In the genomic region with DNA sequence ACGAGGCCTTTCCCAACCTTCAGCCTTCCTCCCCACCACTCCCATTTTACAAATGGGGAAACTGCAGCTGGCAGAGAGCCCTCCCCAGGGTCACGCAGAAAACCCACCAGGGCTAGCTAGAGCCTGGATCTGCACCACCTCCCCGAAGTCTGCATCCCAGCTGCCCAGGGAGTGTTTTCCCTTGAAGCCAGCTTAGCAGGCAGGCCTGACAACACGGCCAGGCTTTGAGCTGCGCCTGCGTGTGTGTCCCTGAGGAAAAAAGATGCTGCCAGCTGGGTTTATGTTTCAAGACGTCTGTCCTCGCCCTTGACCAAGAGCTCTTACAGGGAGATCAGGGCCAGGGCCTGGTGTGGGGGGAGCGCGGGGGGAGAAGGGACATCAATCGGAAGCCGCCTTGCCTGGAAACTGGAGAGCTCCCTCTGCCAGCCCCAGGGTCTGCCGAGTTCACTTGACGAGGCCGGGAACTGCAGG, we compare ENCODE assay signal across 15 cellular contexts. TPM values are rescaled to one million over a fixed set of nuclear protein-coding genes. Genes with fewer than 3 reads are reported as not detected.
A peak's percentile ranks its signal among the peaks of the same experiment; 100 is the strongest.
DNase-seq lines count a peak whose midpoint lies in the region; ATAC-seq and TF ChIP-seq lines count a peak whose summit lies in the region.
"Had no signal": no experiment of that assay in that cellular context is flagged by ENCODE, and none has a peak within 500 bp of the region (broad histone marks: within the 10 kb centered on the region; RNA-seq: fewer than 3 reads in every experiment).

No MANE protein-coding gene starts in this region.

- peak overlapping the region in 1 of 2 donors; percentile 38 for H3K27ac Mint-ChIP-seq in stimulated activated naive CD8-positive, alpha-beta T cell treated with anti-CD3 and anti-CD28 coated beads, Interleukin-15, amount 100 ng/mL, for 72 hours
- H3K27ac Mint-ChIP-seq: stimulated activated naive CD8-positive, alpha-beta T cell treated with anti-CD3 and anti-CD28 coated beads, Interleukin-15, Interleukin-2, amounts not matched to agents 100 ng/mL and 50 ng/mL, for 24 hours had no signal

- H3K27me3 ChIP-seq in BE2C, result no peaks in the 10 kb centered on the region
- no peaks in the 10 kb centered on the region for H3K27me3 ChIP-seq in left ventricle myocardium inferior (ENCODE audit: low read depth)
- H3K27me3 ChIP-seq in ovary, result no peaks in the 10 kb centered on the region

- no peak for ATAC-seq in stimulated activated naive CD8-positive, alpha-beta T cell treated with anti-CD3 and anti-CD28 coated beads, Interleukin-15, amount 100 ng/mL, for 72 hours
- no peak for ATAC-seq in GM21423 (IDR thresholded peaks at IDR 0.05; ENCODE audit: unreplicated experiment)

- TF ChIP-seq EP300 in ovary (IDR thresholded peaks at IDR 0.05), result no peak

- no peaks in the 10 kb centered on the region for H3K36me3 ChIP-seq in BE2C
- peaks cover 1% of the 10 kb centered on the region for H3K36me3 ChIP-seq in left ventricle myocardium inferior
- H3K36me3 ChIP-seq in ovary, result no peaks in the 10 kb centered on the region

- in situ Hi-C loops in astrocyte of the spinal cord (cut with HindIII; ENCODE audit: low sequenced_read_pairs), result no loop called here

- H3K9me3 ChIP-seq in BE2C, result no peaks in the 10 kb centered on the region
- no peaks in the 10 kb centered on the region for H3K9me3 ChIP-seq in left ventricle myocardium inferior (replicated peaks)
- H3K9me3 ChIP-seq in ovary, result no peaks in the 10 kb centered on the region

- no peaks in the 10 kb centered on the region for H3K9me3 Mint-ChIP-seq in stimulated activated naive CD8-positive, alpha-beta T cell treated with anti-CD3 and anti-CD28 coated beads, Interleukin-15, amount 100 ng/mL, for 72 hours
- H3K9me3 Mint-ChIP-seq: stimulated activated naive CD8-positive, alpha-beta T cell treated with anti-CD3 and anti-CD28 coated beads, Interleukin-15, Interleukin-2, amounts not matched to agents 100 ng/mL and 50 ng/mL, for 24 hours had no signal

- H3K27ac ChIP-seq in left ventricle myocardium inferior (replicated peaks) (peak overlapping the region; percentile 72), ovary (peak overlapping the region; percentile 54 to 89)

- H3K4me3 ChIP-seq in BE2C (ENCODE audit: low read depth, low read length), result no peak overlapping the region
- no peak overlapping the region for H3K4me3 ChIP-seq in astrocyte of the spinal cord (ENCODE audit: low read depth, low read length)
- no peak overlapping the region for H3K4me3 ChIP-seq in left ventricle myocardium inferior
- H3K4me3 ChIP-seq in ovary, result no peak overlapping the region

- TF ChIP-seq POLR2A in ovary (IDR thresholded peaks at IDR 0.05), result no peak

- H3K27me3 Mint-ChIP-seq in stimulated activated naive CD8-positive, alpha-beta T cell treated with anti-CD3 and anti-CD28 coated beads, Interleukin-15, amount 100 ng/mL, for 72 hours, result no peaks in the 10 kb centered on the region
- H3K27me3 Mint-ChIP-seq: stimulated activated naive CD8-positive, alpha-beta T cell treated with anti-CD3 and anti-CD28 coated beads, Interleukin-15, Interleukin-2, amounts not matched to agents 100 ng/mL and 50 ng/mL, for 24 hours had no signal

- intact Hi-C loops in left ventricle myocardium inferior (cut with micrococcal nuclease) (no loop called here), ovary (cut with DNase I) (no loop called here)

- TF ChIP-seq CTCF in BE2C (IDR thresholded peaks at IDR 0.05; ENCODE audit: low read depth, low read length), result no peak
- no peak for TF ChIP-seq CTCF in astrocyte of the spinal cord (IDR thresholded peaks at IDR 0.05; ENCODE audit: low read depth, low read length)
- TF ChIP-seq CTCF in left ventricle myocardium inferior (IDR thresholded peaks at IDR 0.05; ENCODE audit: borderline replicate concordance), result no peak
- no peak for TF ChIP-seq CTCF in ovary (IDR thresholded peaks at IDR 0.05)

- 3 to 21% (median 12%) methylated on average over 15 of the region's 15 CpGs for WGBS in ovary, 3 donors

- H3K4me1 ChIP-seq in BE2C, result peaks cover 27% of the 10 kb centered on the region
- H3K4me1 ChIP-seq in left ventricle myocardium inferior, result peaks cover 45% of the 10 kb centered on the region
- H3K4me1 ChIP-seq in ovary (ENCODE audit: insufficient read depth), result peaks cover 28% of the 10 kb centered on the region

- DNase-seq in BE2C (peak; percentile 78), astrocyte of the spinal cord (ENCODE audit: low read depth, low spot score) (peak; percentile 3), left ventricle myocardium inferior (peak; percentile 40), ovary (peak; percentile 85 to 93 (median 90)), 8988T (no peak), NCI-H1105 (lab: John Stamatoyannopoulos, UW) (no peak)
- no peak for DNase-seq in stimulated activated naive CD8-positive, alpha-beta T cell treated with anti-CD3 and anti-CD28 coated beads, Interleukin-15, amount 100 ng/mL, for 72 hours
- DNase-seq: activated CD4-positive, alpha-beta T cell treated with anti-CD3 and anti-CD28 coated beads for 48 hours; activated gamma-delta T cell treated with Interleukin-2 at 50 U/mL for 16 hours; cortex of kidney; hippocampal formation; NCI-H226; stimulated activated CD4-positive, alpha-beta T cell treated with anti-CD3 and anti-CD28 coated beads, Interleukin-1b, Interleukin-23, amount 100 ng/mL, for 48 hours had no signal

- no peak overlapping the region for H3K4me3 Mint-ChIP-seq in stimulated activated naive CD8-positive, alpha-beta T cell treated with anti-CD3 and anti-CD28 coated beads, Interleukin-15, amount 100 ng/mL, for 72 hours
- H3K4me3 Mint-ChIP-seq: stimulated activated naive CD8-positive, alpha-beta T cell treated with anti-CD3 and anti-CD28 coated beads, Interleukin-15, Interleukin-2, amounts not matched to agents 100 ng/mL and 50 ng/mL, for 24 hours had no signal

- no peaks in the 10 kb centered on the region for H3K4me1 Mint-ChIP-seq in stimulated activated naive CD8-positive, alpha-beta T cell treated with anti-CD3 and anti-CD28 coated beads, Interleukin-15, amount 100 ng/mL, for 72 hours

RNA-seq across cellular contexts. Expression of a gene that starts 20.3 kb away (rescaled TPM):
- polyA plus RNA-seq in BE2C (2012; ENCODE audit: insufficient read depth, insufficient read length, low read depth), result 1.8 TPM
- 22.7 TPM for total RNA-seq in left ventricle myocardium inferior
- 10 to 100 TPM in 1 of 7 donors, 1 to 10 TPM in 6; 2.2 to 16.4 (median 5.0) TPM for total RNA-seq in ovary
- polyA plus RNA-seq in ovary, result 1 to 10 TPM; 1.1 to 1.9 TPM

Comparison
In these comparisons a context has a peak if more than half of its experiments do, and no peak if none do; other contexts are left out.
1. DNase-seq: peak in BE2C (single experiment), astrocyte of the spinal cord (single experiment), left ventricle myocardium inferior (single experiment) and ovary (5 of 5); none in 8988T (single experiment), NCI-H1105 (single experiment) and stimulated activated naive CD8-positive, alpha-beta T cell treated with anti-CD3 and anti-CD28 coated beads, Interleukin-15, amount 100 ng/mL, for 72 hours (0 of 2).